10 cellular contexts compared by ENCODE assay signal in genomic region chr12:115440438-115440837, GRCh38.
A peak's percentile ranks its signal among the peaks of the same experiment; 100 is the strongest.
DNase-seq lines count a peak whose midpoint lies in the region; ATAC-seq and FAIRE-seq lines count a peak whose summit lies in the region.
"Had no signal": no experiment of that assay in that cellular context is flagged by ENCODE, and none has a peak within 500 bp of the region (broad histone marks: within the 10 kb centered on the region; RNA-seq: fewer than 3 reads in every experiment).

No MANE protein-coding gene starts in this region.

- ATAC-seq in HG02610 (IDR thresholded peaks at IDR 0.05; ENCODE audit: unreplicated experiment): no peak

- H3K9me3 ChIP-seq in SJCRH30 (replicated peaks): no peaks in the 10 kb centered on the region
- no peaks in the 10 kb centered on the region for H3K9me3 ChIP-seq in small intestine (ENCODE audit: control insufficient read depth, low read depth)

- WGBS in small intestine, 3 donors: 38 to 45% (median 41%) methylated on average over 3 of the region's 3 CpGs

- no peak overlapping the region for H3K27ac ChIP-seq in SJCRH30
- no peak overlapping the region for H3K27ac ChIP-seq in small intestine (ENCODE audit: low read depth in 1 of 2, low read length in 1 of 2)

- H3K4me1 ChIP-seq in SJCRH30: peaks cover 4% of the 10 kb centered on the region; the same call in 1 of the 2 replicates
- peaks cover 0 to 2% of the 10 kb centered on the region in 2 donors for H3K4me1 ChIP-seq in small intestine (ENCODE audit: control insufficient read depth in 2 of 2, insufficient read depth in 1 of 2, low read depth in 1 of 2, low read length in 1 of 2)

- peak; percentile 83 for DNase-seq in H4 (ENCODE audit: low spot score)
- DNase-seq in SJCRH30: peak; percentile 62 to 66
- peak; percentile 43 for DNase-seq in fibroblast of peridontal ligament (ENCODE audit: extremely low read depth)
- peak; percentile 47 for DNase-seq in small intestine
- DNase-seq in 8988T: no peak
- no peak for DNase-seq in Kasumi-1 (lab: John Stamatoyannopoulos, UW)
- DNase-seq in NCI-H1417 (lab: John Stamatoyannopoulos, UW): no peak
- DNase-seq: NCI-H524 had no signal

- H3K27me3 ChIP-seq in SJCRH30: no peaks in the 10 kb centered on the region
- H3K27me3 ChIP-seq in small intestine (ENCODE audit: control insufficient read depth in 2 of 2, insufficient read depth in 2 of 2, low read length in 2 of 2): no peaks in the 10 kb centered on the region

- H3K4me3 ChIP-seq in SJCRH30 (no peak overlapping the region), small intestine (ENCODE audit: low read depth in 1 of 2, low read length in 2 of 2) (no peak overlapping the region)

- FAIRE-seq in small intestine (lab: Jason Lieb, UNC): no peak
- FAIRE-seq: G401.6 had no signal

- H3K36me3 ChIP-seq in SJCRH30 (no peaks in the 10 kb centered on the region), small intestine (ENCODE audit: control insufficient read depth in 2 of 2, insufficient read depth in 2 of 2, low read length in 2 of 2) (no peaks in the 10 kb centered on the region)

Comparison
In these comparisons a context has a peak if more than half of its experiments do, and no peak if none do; other contexts are left out.
1. DNase-seq: peak in H4 (single experiment), SJCRH30 (2 of 2), fibroblast of peridontal ligament (single experiment) and small intestine (single experiment); none in 8988T (single experiment), Kasumi-1 (0 of 2) and NCI-H1417 (0 of 3).